Comparison of ENCODE assay signal across 15 cellular contexts in genomic region chr12:19938031-19938430, GRCh38.
DNase-seq lines count a peak whose midpoint lies in the region; ATAC-seq and TF ChIP-seq lines count a peak whose summit lies in the region.
"Had no signal": no experiment of that assay in that cellular context is flagged by ENCODE, and none has a peak within 500 bp of the region (broad histone marks: within the 10 kb centered on the region; RNA-seq: fewer than 3 reads in every experiment).

No MANE protein-coding gene starts in this region.

- no peak overlapping the region for H3K4me3 ChIP-seq in osteoblast (ENCODE audit: insufficient read depth, low read length)
- H3K4me3 ChIP-seq: BLaER1 had no signal

- H3K79me2 ChIP-seq in osteoblast (ENCODE audit: insufficient read depth, low read length): no peaks in the 10 kb centered on the region

- no peaks in the 10 kb centered on the region for H3K36me3 ChIP-seq in osteoblast (ENCODE audit: insufficient read depth, low read length)
- H3K36me3 ChIP-seq: BLaER1 had no signal

- H3K9me3 Mint-ChIP-seq in naive thymus-derived CD8-positive, alpha-beta T cell: peaks cover 0 to 3% (median 0%) of the 10 kb centered on the region in 9 donors
- H3K9me3 Mint-ChIP-seq: H9 had no signal

- TF ChIP-seq CTCF in osteoblast (IDR thresholded peaks at IDR 0.05; ENCODE audit: extremely low read depth, low read depth, low read length) (no peak), GM20000 (IDR thresholded peaks at IDR 0.05; ENCODE audit: extremely low read depth, missing control alignments) (no peak)

- POLR2A ChIA-PET in naive thymus-derived CD8-positive, alpha-beta T cell (lab: Charles Lee): no interaction called here

- ATAC-seq in naive thymus-derived CD8-positive, alpha-beta T cell: no peak

- no peak overlapping the region for H3K27ac Mint-ChIP-seq in naive thymus-derived CD8-positive, alpha-beta T cell
- H3K27ac Mint-ChIP-seq: CD14-positive monocyte; CD4-positive, alpha-beta memory T cell; H9 had no signal

- H3K9me3 ChIP-seq in osteoblast (ENCODE audit: low read depth, low read length): no peaks in the 10 kb centered on the region
- H3K9me3 ChIP-seq: BLaER1 had no signal

- no peaks in the 10 kb centered on the region for H3K36me3 Mint-ChIP-seq in naive thymus-derived CD8-positive, alpha-beta T cell
- H3K36me3 Mint-ChIP-seq: CD14-positive monocyte; CD4-positive, alpha-beta memory T cell had no signal

- no peaks in the 10 kb centered on the region for H3K4me1 ChIP-seq in osteoblast (ENCODE audit: insufficient read depth, low read length)
- H3K4me1 ChIP-seq: BLaER1 had no signal

- DNase-seq in DMS153 (lab: John Stamatoyannopoulos, UW) (peak; percentile 31), DMS153 treated with DMSO at 0.1 percent for 48 hours (lab: John Stamatoyannopoulos, UW; ENCODE audit: unreplicated experiment) (no peak), HCEC 1CT (peak; percentile 43), dermis microvascular lymphatic vessel endothelial cell (ENCODE audit: low read depth in 2 of 2) (peak; percentile 72 to 81), osteoblast (ENCODE audit: insufficient read length, low spot score, missing footprints) (no peak), GM20000 (ENCODE audit: low spot score) (no peak)
- DNase-seq in effector CD8-positive, alpha-beta T cell (lab: John Stamatoyannopoulos, UW): no peak
- no peak for DNase-seq in naive thymus-derived CD8-positive, alpha-beta T cell
- DNase-seq: CD4-positive, alpha-beta memory T cell; DMS79; GF-D8; H9 had no signal

- no peaks in the 10 kb centered on the region for H4K20me1 ChIP-seq in osteoblast (ENCODE audit: insufficient read depth, low read length)
- H4K20me1 ChIP-seq: BLaER1 had no signal

- no peak overlapping the region for H3K4me3 Mint-ChIP-seq in naive thymus-derived CD8-positive, alpha-beta T cell
- H3K4me3 Mint-ChIP-seq: CD14-positive monocyte; CD4-positive, alpha-beta memory T cell; H9 had no signal

- no peaks in the 10 kb centered on the region for H3K27me3 ChIP-seq in osteoblast (ENCODE audit: insufficient read depth, low read length)
- H3K27me3 ChIP-seq: BLaER1 had no signal

- H3K27me3 Mint-ChIP-seq in naive thymus-derived CD8-positive, alpha-beta T cell: peaks cover 4 to 13% (median 7%) of the 10 kb centered on the region in 5 donors

- no peak overlapping the region for H3K27ac ChIP-seq in osteoblast (ENCODE audit: low read depth, low read length)
- H3K27ac ChIP-seq: 22Rv1, BLaER1 had no signal

- peak overlapping the region; percentile 43 for H2AFZ ChIP-seq in osteoblast (ENCODE audit: low read length)

- no peak overlapping the region for H3K4me2 ChIP-seq in osteoblast (ENCODE audit: insufficient read depth, low read length)
- H3K4me2 ChIP-seq: BLaER1 had no signal

- no peaks in the 10 kb centered on the region for H3K4me1 Mint-ChIP-seq in naive thymus-derived CD8-positive, alpha-beta T cell
- H3K4me1 Mint-ChIP-seq: CD14-positive monocyte; CD4-positive, alpha-beta memory T cell had no signal

Comparison
In these comparisons a context has a peak if more than half of its experiments do, and no peak if none do; other contexts are left out.
1. DNase-seq: peak in DMS153 (single experiment), HCEC 1CT (single experiment) and dermis microvascular lymphatic vessel endothelial cell (2 of 2); none in DMS153 treated with DMSO at 0.1 percent for 48 hours (single experiment), osteoblast (single experiment), effector CD8-positive, alpha-beta T cell (single experiment), naive thymus-derived CD8-positive, alpha-beta T cell (0 of 10) and GM20000 (single experiment).